Comparison of ENCODE assay signal across 9 cellular contexts in genomic region chr17:66507982-66508760, GRCh38.
DNase-seq lines count a peak whose midpoint lies in the region; ATAC-seq and TF ChIP-seq lines count a peak whose summit lies in the region.
"Had no signal": no experiment of that assay in that cellular context is flagged by ENCODE, and none has a peak within 500 bp of the region (broad histone marks: within the 10 kb centered on the region; RNA-seq: fewer than 3 reads in every experiment).

No MANE protein-coding gene starts in this region.

- no peaks in the 10 kb centered on the region for H3K9me3 Mint-ChIP-seq in stimulated activated effector memory CD8-positive, alpha-beta T cell treated with anti-CD3 and anti-CD28 coated beads, Interleukin-12 subunit alpha, Interleukin-12 subunit beta, amount 100 ng/mL, for 72 hours
- H3K9me3 Mint-ChIP-seq: naive thymus-derived CD8-positive, alpha-beta T cell had no signal

- intact Hi-C loops in HCT116 (cut with micrococcal nuclease), result loop anchor here (5.0 kb wide), 1 partner anchor 44 kb away; no protein-coding TSS in a partner anchor

- H3K36me3 Mint-ChIP-seq in stimulated activated effector memory CD8-positive, alpha-beta T cell treated with anti-CD3 and anti-CD28 coated beads, Interleukin-12 subunit alpha, Interleukin-12 subunit beta, amount 100 ng/mL, for 72 hours, result no peaks in the 10 kb centered on the region

- no peaks in the 10 kb centered on the region for H3K36me3 ChIP-seq in HCT116 (ENCODE audit: control insufficient read depth in 1 of 2, insufficient read depth in 2 of 2, low read length in 2 of 2)
- H3K36me3 ChIP-seq in right atrium auricular region, result no peaks in the 10 kb centered on the region

- peak overlapping the region; percentile 73 for H3K4me2 ChIP-seq in HCT116 (ENCODE audit: low read length)

- H3K4me1 Mint-ChIP-seq in stimulated activated effector memory CD8-positive, alpha-beta T cell treated with anti-CD3 and anti-CD28 coated beads, Interleukin-12 subunit alpha, Interleukin-12 subunit beta, amount 100 ng/mL, for 72 hours, result peaks cover 47% of the 10 kb centered on the region

- ATAC-seq in HCT116, result peak; percentile 3
- ATAC-seq in stimulated activated effector memory CD8-positive, alpha-beta T cell treated with anti-CD3 and anti-CD28 coated beads, Interleukin-12 subunit alpha, Interleukin-12 subunit beta, amount 100 ng/mL, for 72 hours, result no peak
- ATAC-seq: naive thymus-derived CD8-positive, alpha-beta T cell had no signal

- H3K9me2 ChIP-seq in HCT116 (ENCODE audit: insufficient read depth), result no peaks in the 10 kb centered on the region

- no peak for TF ChIP-seq POLR2A in HCT116 (IDR thresholded peaks at IDR 0.05; ENCODE audit: borderline replicate concordance, extremely low read depth, insufficient read depth, insufficient read length)

- CTCF ChIA-PET in HCT116 (lab: Charles Lee), result no interaction called here

- RAD21 ChIA-PET in HCT116 (lab: Charles Lee; ENCODE audit: low non-redundant PET in 1 of 2, low total read pairs in 2 of 2, uncharacterized antibody in 2 of 2, unreplicated experiment in 2 of 2), result interaction anchor here (0.7 to 1.0 kb wide), 2 partner anchors 29 to 59 kb away, joined by 3 read pairs; no protein-coding TSS in a partner anchor

- peaks cover 5% of the 10 kb centered on the region; the same call in 1 of the 2 replicates for H3K27me3 ChIP-seq in HCT116 (ENCODE audit: insufficient read depth, low read length)
- no peaks in the 10 kb centered on the region for H3K27me3 ChIP-seq in right atrium auricular region

- H3K4me3 Mint-ChIP-seq in stimulated activated effector memory CD8-positive, alpha-beta T cell treated with anti-CD3 and anti-CD28 coated beads, Interleukin-12 subunit alpha, Interleukin-12 subunit beta, amount 100 ng/mL, for 72 hours, result peak overlapping the region; percentile 60

- TF ChIP-seq CTCF in HCT116 (IDR thresholded peaks at IDR 0.05 in 2 of 3, conservative IDR thresholded peaks at IDR 0.05 in 1 of 3; ENCODE audit: borderline replicate concordance in 1 of 3, insufficient read depth in 1 of 3, low read depth in 2 of 3, low read length in 2 of 3), result no peak
- no peak for TF ChIP-seq CTCF in VCaP (conservative IDR thresholded peaks at IDR 0.05)
- no peak for TF ChIP-seq CTCF in right atrium auricular region (IDR thresholded peaks at IDR 0.05)

- no peak overlapping the region for H2AFZ ChIP-seq in HCT116 (ENCODE audit: low read depth, low read length, poor library complexity, severe bottlenecking)

- POLR2A ChIA-PET in HCT116 (lab: Charles Lee), result interaction anchor here (1.0 to 2.8 kb wide), 3 partner anchors 41 to 208 kb away, joined by 3 to 10 read pairs (median 3); no protein-coding TSS in a partner anchor

- H3K27ac Mint-ChIP-seq in stimulated activated effector memory CD8-positive, alpha-beta T cell treated with anti-CD3 and anti-CD28 coated beads, Interleukin-12 subunit alpha, Interleukin-12 subunit beta, amount 100 ng/mL, for 72 hours, result peak overlapping the region; percentile 95

- no peaks in the 10 kb centered on the region for H3K9me3 ChIP-seq in HCT116 (ENCODE audit: control insufficient read depth in 1 of 2, insufficient read depth in 1 of 2, low read depth in 1 of 2, low read length in 2 of 2)
- no peaks in the 10 kb centered on the region for H3K9me3 ChIP-seq in right atrium auricular region

- TF ChIP-seq RAD21 in HCT116 (IDR thresholded peaks at IDR 0.05; ENCODE audit: low read depth), result no peak

- DNase-seq in HCT116 (ENCODE audit: low read depth, low spot score) (no peak), fibroblast of gingiva (ENCODE audit: low read depth) (peak; percentile 52), right atrium auricular region (ENCODE audit: low spot score) (no peak), DMS153 treated with DMSO at 0.1 percent for 48 hours (lab: John Stamatoyannopoulos, UW; ENCODE audit: unreplicated experiment) (no peak), NCI-H2196 treated with DMSO at 0.1 percent for 48 hours (lab: John Stamatoyannopoulos, UW; ENCODE audit: unreplicated experiment) (no peak)
- no peak for DNase-seq in stimulated activated effector memory CD8-positive, alpha-beta T cell treated with anti-CD3 and anti-CD28 coated beads, Interleukin-12 subunit alpha, Interleukin-12 subunit beta, amount 100 ng/mL, for 72 hours (ENCODE audit: low spot score in 2 of 2)
- DNase-seq: activated effector memory CD4-positive, alpha-beta T cell treated with Interleukin-2 at 50 U/mL for 16 hours; naive thymus-derived CD8-positive, alpha-beta T cell had no signal

- H3K79me2 ChIP-seq in HCT116 (ENCODE audit: insufficient read depth, low read length), result no peaks in the 10 kb centered on the region

- peaks cover 46 to 48% of the 10 kb centered on the region in 2 experiments for H3K4me1 ChIP-seq in HCT116 (ENCODE audit: control insufficient read depth in 1 of 2, insufficient read depth in 2 of 2, low read length in 2 of 2)
- peaks cover 0 to 10% of the 10 kb centered on the region in 2 donors for H3K4me1 ChIP-seq in right atrium auricular region

- BruUV-seq in HCT116 (replicated peaks; lab: Mats Ljungman, UMichigan), result no TSS peak

- no peaks in the 10 kb centered on the region for H4K20me1 ChIP-seq in HCT116 (ENCODE audit: insufficient read depth)

- H3K27ac ChIP-seq in HCT116 (ENCODE audit: low read depth, low read length) (peak overlapping the region; percentile 64), VCaP (peak overlapping the region; percentile 79), right atrium auricular region (no peak overlapping the region)

- H3K9ac ChIP-seq in HCT116 (ENCODE audit: low read length), result 0 out of 2 replicates have a peak overlapping the region, but pooled peaks have one; percentile 2

- H3K4me3 ChIP-seq in HCT116 (replicated peaks in 1 of 2; ENCODE audit: low read depth in 1 of 2, low read length in 2 of 2) (peak overlapping the region in 1 of 2 experiments; percentile 35; a peak in 2 of 4 replicates), right atrium auricular region (no peak overlapping the region)

TF ChIP-seq in HCT116, 20 proteins besides CTCF, POLR2A, EP300 and RAD21:
- TF ChIP-seq SRF (IDR thresholded peaks at IDR 0.05; ENCODE audit: low read depth) (no peak), JUND (IDR thresholded peaks at IDR 0.05) (no peak), ZFX (IDR thresholded peaks at IDR 0.05) (no peak), EZH2 (IDR thresholded peaks at IDR 0.05) (no peak), EGR1 (IDR thresholded peaks at IDR 0.05; ENCODE audit: low read depth) (no peak), SIN3A (IDR thresholded peaks at IDR 0.05; ENCODE audit: low read depth) (no peak), ZBTB33 (IDR thresholded peaks at IDR 0.05; ENCODE audit: extremely low read depth, insufficient replicate concordance, low read length) (no peak), SP1 (IDR thresholded peaks at IDR 0.05; ENCODE audit: low read depth) (no peak), EZH2phosphoT487 (IDR thresholded peaks at IDR 0.05; ENCODE audit: borderline replicate concordance) (no peak), CEBPB (IDR thresholded peaks at IDR 0.05; ENCODE audit: low read depth) (no peak)
- TF ChIP-seq, protein P1, sequence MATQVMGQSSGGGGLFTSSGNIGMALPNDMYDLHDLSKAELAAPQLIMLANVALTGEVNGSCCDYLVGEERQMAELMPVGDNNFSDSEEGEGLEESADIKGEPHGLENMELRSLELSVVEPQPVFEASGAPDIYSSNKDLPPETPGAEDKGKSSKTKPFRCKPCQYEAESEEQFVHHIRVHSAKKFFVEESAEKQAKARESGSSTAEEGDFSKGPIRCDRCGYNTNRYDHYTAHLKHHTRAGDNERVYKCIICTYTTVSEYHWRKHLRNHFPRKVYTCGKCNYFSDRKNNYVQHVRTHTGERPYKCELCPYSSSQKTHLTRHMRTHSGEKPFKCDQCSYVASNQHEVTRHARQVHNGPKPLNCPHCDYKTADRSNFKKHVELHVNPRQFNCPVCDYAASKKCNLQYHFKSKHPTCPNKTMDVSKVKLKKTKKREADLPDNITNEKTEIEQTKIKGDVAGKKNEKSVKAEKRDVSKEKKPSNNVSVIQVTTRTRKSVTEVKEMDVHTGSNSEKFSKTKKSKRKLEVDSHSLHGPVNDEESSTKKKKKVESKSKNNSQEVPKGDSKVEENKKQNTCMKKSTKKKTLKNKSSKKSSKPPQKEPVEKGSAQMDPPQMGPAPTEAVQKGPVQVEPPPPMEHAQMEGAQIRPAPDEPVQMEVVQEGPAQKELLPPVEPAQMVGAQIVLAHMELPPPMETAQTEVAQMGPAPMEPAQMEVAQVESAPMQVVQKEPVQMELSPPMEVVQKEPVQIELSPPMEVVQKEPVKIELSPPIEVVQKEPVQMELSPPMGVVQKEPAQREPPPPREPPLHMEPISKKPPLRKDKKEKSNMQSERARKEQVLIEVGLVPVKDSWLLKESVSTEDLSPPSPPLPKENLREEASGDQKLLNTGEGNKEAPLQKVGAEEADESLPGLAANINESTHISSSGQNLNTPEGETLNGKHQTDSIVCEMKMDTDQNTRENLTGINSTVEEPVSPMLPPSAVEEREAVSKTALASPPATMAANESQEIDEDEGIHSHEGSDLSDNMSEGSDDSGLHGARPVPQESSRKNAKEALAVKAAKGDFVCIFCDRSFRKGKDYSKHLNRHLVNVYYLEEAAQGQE (IDR thresholded peaks at IDR 0.05; ENCODE audit: low read depth), result no peak

Comparison
In these comparisons a context has a peak if more than half of its experiments do, and no peak if none do; other contexts are left out.
1. H3K27ac ChIP-seq: peak in HCT116 (single experiment) and VCaP (single experiment); none in right atrium auricular region (0 of 2).